ENCODE assay signal across 8 cellular contexts in genomic region chr9:135702002-135702721, GRCh38. TPM values are rescaled to one million over a fixed set of nuclear protein-coding genes. Genes with fewer than 3 reads are reported as not detected.
A peak's percentile ranks its signal among the peaks of the same experiment; 100 is the strongest.
DNase-seq lines count a peak whose midpoint lies in the region; ATAC-seq and TF ChIP-seq lines count a peak whose summit lies in the region.

KCNT1 (plus strand) TSS chr9:135702185; CDS start chr9:135702259, 74 bp downstream.

- BruUV-seq in Caco-2 (replicated peaks; lab: Mats Ljungman, UMichigan): no TSS peak

- in situ Hi-C loops in astrocyte of the cerebellum (cut with HindIII; ENCODE audit: low sequenced_read_pairs): no loop called here

- H3K9ac ChIP-seq in iPS-20b (ENCODE audit: low read depth, low read length): no peak within 1 kb of the TSS

- H3K9me3 Mint-ChIP-seq in Caco-2 (ENCODE audit: unreplicated experiment): no peaks in the 10 kb centered on the region
- H3K9me3 Mint-ChIP-seq in stimulated activated memory B cell treated with anti-CD40 and anti-IgM and Interleukin-4, amounts not matched to agents 10 μg/mL and 1 μg/mL and 100 μg/mL, for 72 hours: no peaks in the 10 kb centered on the region

- H3K9me3 ChIP-seq in Caco-2 (no peaks in the 10 kb centered on the region), T-helper 17 cell (ENCODE audit: control insufficient read depth, low read length, poor library complexity, severe bottlenecking) (no peaks in the 10 kb centered on the region), iPS-20b (ENCODE audit: insufficient read depth, low read depth, low read length) (no peaks in the 10 kb centered on the region)

- H3K36me3 Mint-ChIP-seq in Caco-2 (ENCODE audit: insufficient read depth, unreplicated experiment): no peaks in the 10 kb centered on the region
- no peaks in the 10 kb centered on the region for H3K36me3 Mint-ChIP-seq in T-helper 17 cell (ENCODE audit: low read depth)
- H3K36me3 Mint-ChIP-seq in stimulated activated memory B cell treated with anti-CD40 and anti-IgM and Interleukin-4, amounts not matched to agents 10 μg/mL and 1 μg/mL and 100 μg/mL, for 72 hours: no peaks in the 10 kb centered on the region

- peaks cover 3% of the 10 kb centered on the region for H3K36me3 ChIP-seq in Caco-2 (ENCODE audit: control insufficient read depth, insufficient read depth, low read length)
- H3K36me3 ChIP-seq in iPS-20b (ENCODE audit: insufficient read depth, low read depth, low read length): no peaks in the 10 kb centered on the region

- H3K4me1 ChIP-seq in Caco-2 (peaks cover 17% of the 10 kb centered on the region), iPS-20b (ENCODE audit: insufficient read depth, low read length) (no peaks in the 10 kb centered on the region)

- H3K4me3 ChIP-seq in Caco-2 (ENCODE audit: low read depth, low read length) (peak within 1 kb of the TSS; percentile 48), astrocyte of the cerebellum (ENCODE audit: low read depth, low read length) (no peak within 1 kb of the TSS), iPS-20b (ENCODE audit: low read length) (peak within 1 kb of the TSS; percentile 43; the same call in 1 of the 2 replicates)

- H3K4me3 Mint-ChIP-seq in Caco-2 (ENCODE audit: unreplicated experiment) (peak within 1 kb of the TSS; percentile 27), T-helper 17 cell (no peak within 1 kb of the TSS)
- no peak within 1 kb of the TSS for H3K4me3 Mint-ChIP-seq in stimulated activated memory B cell treated with anti-CD40 and anti-IgM and Interleukin-4, amounts not matched to agents 10 μg/mL and 1 μg/mL and 100 μg/mL, for 72 hours

- H3K27me3 Mint-ChIP-seq in Caco-2 (ENCODE audit: insufficient read depth, unreplicated experiment) (no peaks in the 10 kb centered on the region), T-helper 17 cell (peaks cover 12% of the 10 kb centered on the region)
- peaks cover 45% of the 10 kb centered on the region for H3K27me3 Mint-ChIP-seq in stimulated activated memory B cell treated with anti-CD40 and anti-IgM and Interleukin-4, amounts not matched to agents 10 μg/mL and 1 μg/mL and 100 μg/mL, for 72 hours

- CTCF ChIA-PET in Caco-2 (lab: Charles Lee): interaction anchor here (0.6 kb wide), 1 partner anchor 96 kb away, joined by 3 read pairs; no protein-coding TSS in a partner anchor

- H3K27ac Mint-ChIP-seq in Caco-2 (ENCODE audit: unreplicated experiment): no peak within 1 kb of the TSS
- H3K27ac Mint-ChIP-seq in T-helper 17 cell: no peak within 1 kb of the TSS
- H3K27ac Mint-ChIP-seq in stimulated activated memory B cell treated with anti-CD40 and anti-IgM and Interleukin-4, amounts not matched to agents 10 μg/mL and 1 μg/mL and 100 μg/mL, for 72 hours: no peak within 1 kb of the TSS

- POLR2A ChIA-PET in Caco-2 (lab: Charles Lee): interaction anchor here (0.6 kb wide), 1 partner anchor 259 kb away, joined by 3 read pairs; the partner anchor contains the start of gene UBAC1

- DNase-seq in Caco-2: peak in 1 of 2 experiments; percentile 87
- DNase-seq in HT-29 (ENCODE audit: low spot score): peak; percentile 44
- DNase-seq in T-helper 17 cell: peak; percentile 44 to 59 (median 50)
- no peak for DNase-seq in astrocyte of the cerebellum (ENCODE audit: low read depth)
- DNase-seq in stimulated activated CD4-positive, alpha-beta T cell treated with anti-CD3 and anti-CD28 coated beads, Interleukin-15, amount 100 ng/mL, for 48 hours (ENCODE audit: low read depth in 2 of 2): peak; percentile 10 to 54

- H3K4me1 Mint-ChIP-seq in Caco-2 (ENCODE audit: low read depth, unreplicated experiment) (no peaks in the 10 kb centered on the region), T-helper 17 cell (no peaks in the 10 kb centered on the region)
- H3K4me1 Mint-ChIP-seq in stimulated activated memory B cell treated with anti-CD40 and anti-IgM and Interleukin-4, amounts not matched to agents 10 μg/mL and 1 μg/mL and 100 μg/mL, for 72 hours: no peaks in the 10 kb centered on the region

- no peak within 1 kb of the TSS for H3K27ac ChIP-seq in iPS-20b (ENCODE audit: low read length)

- ATAC-seq in T-helper 17 cell (peak; percentile 71), GM21447 (IDR thresholded peaks at IDR 0.05; ENCODE audit: unreplicated experiment) (no peak)
- no peak for ATAC-seq in stimulated activated memory B cell treated with anti-CD40 and anti-IgM and Interleukin-4, amounts not matched to agents 10 μg/mL and 1 μg/mL and 100 μg/mL, for 72 hours

- intact Hi-C loops in Caco-2 (cut with micrococcal nuclease; ENCODE audit: unreplicated experiment): no loop called here

- TF ChIP-seq CTCF in Caco-2 (IDR thresholded peaks at IDR 0.05; ENCODE audit: insufficient read depth in 1 of 2, low read depth in 1 of 2, low read length in 1 of 2, severe bottlenecking in 1 of 2, unreplicated experiment in 1 of 2): peak; percentile 54 to 94
- TF ChIP-seq CTCF in astrocyte of the cerebellum (IDR thresholded peaks at IDR 0.05; ENCODE audit: low read depth, low read length, missing control alignments): peak; percentile 77

- H3K27me3 ChIP-seq in Caco-2 (replicated peaks; ENCODE audit: control insufficient read depth, insufficient read depth, low read length) (no peaks in the 10 kb centered on the region), iPS-20b (ENCODE audit: insufficient read depth, low read length) (peaks cover 21% of the 10 kb centered on the region)

RNA-seq across cellular contexts. Expression of gene KCNT1, which starts in this region (rescaled TPM):
- total RNA-seq in Caco-2 (2022): 0.09 and 0.14 TPM in 2 replicates
- not detected in 2 replicates for total RNA-seq in HT-29 (2014; rRNA removed; shearing (Covaris generic))
- under 1 TPM; 0.23 to 0.37 TPM for total RNA-seq in T-helper 17 cell

Comparison
In these comparisons a context has a peak if more than half of its experiments do, and no peak if none do; other contexts are left out.
1. Peak in DNase-seq in HT-29; RNA of the gene not detected or under 1 TPM.
2. Peak in DNase-seq and ATAC-seq in T-helper 17 cell; RNA of the gene not detected or under 1 TPM.